In the genomic region with DNA sequence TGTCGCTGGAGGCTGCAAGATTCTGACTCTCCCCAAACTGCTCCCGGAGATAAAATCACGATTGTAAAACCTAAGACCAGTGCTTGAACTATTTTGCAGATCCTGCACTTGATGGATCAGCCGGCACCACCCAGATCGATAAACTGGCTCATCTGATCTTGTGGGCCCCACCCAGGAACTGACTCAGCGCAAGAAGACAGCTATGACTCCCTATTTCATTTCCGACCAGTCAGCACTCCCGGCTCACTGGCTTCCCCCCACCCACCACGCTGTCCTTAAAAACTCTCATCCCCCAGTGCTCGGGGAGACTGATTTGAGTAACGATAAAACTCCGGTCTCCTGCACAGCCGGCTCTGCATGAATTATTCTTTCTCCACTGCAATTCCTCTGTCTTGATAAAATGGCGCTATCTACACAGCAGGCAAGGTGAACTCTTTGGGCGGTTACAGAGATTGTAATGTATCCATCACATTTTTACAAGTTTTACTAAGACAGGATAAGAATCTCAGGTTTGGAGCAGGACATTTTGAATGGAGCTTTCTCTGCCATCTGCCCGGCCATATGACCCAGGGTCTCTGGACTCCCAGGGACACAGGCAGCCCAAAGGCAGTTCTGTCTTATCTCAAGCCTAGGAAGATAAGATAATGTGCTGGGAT, we compare ENCODE assay signal across 10 cellular contexts. TPM values are rescaled to one million over a fixed set of nuclear protein-coding genes. Genes with fewer than 3 reads are reported as not detected.
DNase-seq lines count a peak whose midpoint lies in the region; FAIRE-seq and TF ChIP-seq lines count a peak whose summit lies in the region.
"Had no signal": no experiment of that assay in that cellular context is flagged by ENCODE, and none has a peak within 500 bp of the region (broad histone marks: within the 10 kb centered on the region; RNA-seq: fewer than 3 reads in every experiment).

No MANE protein-coding gene starts in this region.

- H3K4me2 ChIP-seq in keratinocyte (ENCODE audit: control insufficient read depth, extremely low read depth, insufficient read depth, low read depth, low read length): peak overlapping the region; percentile 85

- no peaks in the 10 kb centered on the region for H3K36me3 ChIP-seq in keratinocyte (ENCODE audit: control insufficient read depth in 2 of 2, extremely low read depth in 1 of 2, insufficient read depth in 2 of 2, low read length in 2 of 2)

- TF ChIP-seq CTCF in keratinocyte (optimal IDR thresholded peaks at IDR 0.05 in 1 of 3, IDR thresholded peaks at IDR 0.05 in 1 of 3, conservative IDR thresholded peaks at IDR 0.05 in 1 of 3; ENCODE audit: extremely low read depth in 1 of 3, insufficient read depth in 2 of 3, low read length in 3 of 3): no peak

- no peaks in the 10 kb centered on the region for H3K27me3 ChIP-seq in keratinocyte (ENCODE audit: control insufficient read depth, extremely low read depth, insufficient read depth, low read length)

- H3K4me3 ChIP-seq in keratinocyte (ENCODE audit: control insufficient read depth in 2 of 3, extremely low read depth in 1 of 3, insufficient read depth in 2 of 3, low read depth in 1 of 3, low read length in 3 of 3): peak overlapping the region in 2 of 3 experiments; percentile 35 to 52

- peak overlapping the region; percentile 63 for H2AFZ ChIP-seq in keratinocyte (ENCODE audit: control insufficient read depth, low read length)

- H3K4me1 ChIP-seq in keratinocyte (ENCODE audit: control insufficient read depth, extremely low read depth, insufficient read depth, low read length): peaks cover 16% of the 10 kb centered on the region

- peak overlapping the region; percentile 26 for H3K9ac ChIP-seq in keratinocyte (ENCODE audit: control insufficient read depth, extremely low read depth, insufficient read depth, low read length)

- peak; percentile 75 for DNase-seq in stimulated activated naive CD4-positive, alpha-beta T cell treated with Interleukin-2 at 50 U/mL for 16 hours (lab: John Stamatoyannopoulos, UW)
- no peak for DNase-seq in stimulated activated naive CD4-positive, alpha-beta T cell (lab: John Stamatoyannopoulos, UW)
- DNase-seq in activated T-cell treated with anti-CD3 and anti-CD28 coated beads for 48 hours (ENCODE audit: low read depth): peak; percentile 39
- peak; percentile 48 for DNase-seq in keratinocyte (ENCODE audit: low read depth, low spot score)
- DNase-seq in GM19240 (ENCODE audit: insufficient read length, low spot score): no peak
- DNase-seq in hepatic stellate cell (ENCODE audit: low spot score): no peak
- no peak for DNase-seq in COLO668 (lab: John Stamatoyannopoulos, UW; ENCODE audit: unreplicated experiment)
- no peak for DNase-seq in retina

- dilution Hi-C loops in keratinocyte (cut with MboI; ENCODE audit: extremely low pct_ligation_motif_present, low sequenced_read_pairs): no loop called here

- no peaks in the 10 kb centered on the region for H4K20me1 ChIP-seq in keratinocyte (ENCODE audit: control insufficient read depth, extremely low read depth, insufficient read depth, low read length)

- no peaks in the 10 kb centered on the region for H3K9me1 ChIP-seq in keratinocyte (ENCODE audit: control insufficient read depth, extremely low read depth, insufficient read depth, low read length)

- no peaks in the 10 kb centered on the region for H3K9me3 ChIP-seq in keratinocyte (ENCODE audit: control insufficient read depth, low read depth, low read length)

- peak overlapping the region; percentile 76 for H3K27ac ChIP-seq in keratinocyte (ENCODE audit: control insufficient read depth, insufficient read depth, low read length)
- H3K27ac ChIP-seq: C4-2B had no signal

- H3K79me2 ChIP-seq in keratinocyte (ENCODE audit: control insufficient read depth, insufficient read depth, low read length): no peaks in the 10 kb centered on the region

- peak; percentile 80 for FAIRE-seq in keratinocyte (lab: Jason Lieb, UNC)
- FAIRE-seq: GM19239 had no signal

RNA-seq across cellular contexts. Expression of gene PPP1R26, which starts 10.6 kb away (rescaled TPM):
- 4.3 to 4.7 TPM (median 4.5 TPM) in 3 replicates for polyA plus RNA-seq in keratinocyte
- 9.4 TPM for polyA plus RNA-seq in keratinocyte (2011; ENCODE audit: low read depth)
- 2.5 and 4.8 TPM in 2 replicates for polyA plus RNA-seq in keratinocyte (2011; cell fraction: cytosol; rRNA removed)
- polyA plus RNA-seq in keratinocyte (2011; cell fraction: nucleus; rRNA removed): 11.0 and 12.5 TPM in 2 replicates
- 6.4 and 7.5 TPM in 2 replicates for polyA plus RNA-seq in keratinocyte (2012; ENCODE audit: low replicate concordance)
- 3.6 to 8.1 TPM (median 3.6 TPM) in 3 replicates for polyA minus RNA-seq in keratinocyte
- 7.9 TPM for polyA minus RNA-seq in keratinocyte (2011; cell fraction: cytosol; rRNA and poly(A)+ RNA removed)
- polyA minus RNA-seq in keratinocyte (2011; cell fraction: nucleus; rRNA and poly(A)+ RNA removed): 8.0 and 8.6 TPM in 2 replicates

RNA-seq across cellular contexts. Expression of gene MRPS2, which starts 31.5 kb away (rescaled TPM):
- polyA plus RNA-seq in keratinocyte: 44.7 to 115 TPM (median 61.1 TPM) in 3 replicates
- 8.6 TPM for polyA plus RNA-seq in keratinocyte (2011; ENCODE audit: low read depth)
- 64.8 and 109 TPM in 2 replicates for polyA plus RNA-seq in keratinocyte (2011; cell fraction: cytosol; rRNA removed)
- 55.7 and 75.2 TPM in 2 replicates for polyA plus RNA-seq in keratinocyte (2011; cell fraction: nucleus; rRNA removed)
- polyA plus RNA-seq in keratinocyte (2012; ENCODE audit: low replicate concordance): 42.4 and 69.6 TPM in 2 replicates
- polyA minus RNA-seq in keratinocyte: 80.6 to 155 TPM (median 91.7 TPM) in 3 replicates
- 110 TPM for polyA minus RNA-seq in keratinocyte (2011; cell fraction: cytosol; rRNA and poly(A)+ RNA removed)
- 22.2 and 29.4 TPM in 2 replicates for polyA minus RNA-seq in keratinocyte (2011; cell fraction: nucleus; rRNA and poly(A)+ RNA removed)

RNA-seq across cellular contexts. Expression of gene LCN1, which starts 52.2 kb away (rescaled TPM):
- polyA plus RNA-seq in keratinocyte: not detected in 3 replicates
- not detected for polyA plus RNA-seq in keratinocyte (2011; ENCODE audit: low read depth)
- polyA plus RNA-seq in keratinocyte (2011; cell fraction: cytosol; rRNA removed): not detected in 2 replicates
- not detected in 2 replicates for polyA plus RNA-seq in keratinocyte (2011; cell fraction: nucleus; rRNA removed)
- not detected in 2 replicates for polyA plus RNA-seq in keratinocyte (2012; ENCODE audit: low replicate concordance)
- not detected in 3 replicates for polyA minus RNA-seq in keratinocyte
- not detected for polyA minus RNA-seq in keratinocyte (2011; cell fraction: cytosol; rRNA and poly(A)+ RNA removed)
- not detected in 2 replicates for polyA minus RNA-seq in keratinocyte (2011; cell fraction: nucleus; rRNA and poly(A)+ RNA removed)

Comparison
In these comparisons a context has a peak if more than half of its experiments do, and no peak if none do; other contexts are left out.
1. DNase-seq: peak in stimulated activated naive CD4-positive, alpha-beta T cell treated with Interleukin-2 at 50 U/mL for 16 hours (single experiment), activated T-cell treated with anti-CD3 and anti-CD28 coated beads for 48 hours (single experiment) and keratinocyte (single experiment); none in stimulated activated naive CD4-positive, alpha-beta T cell (0 of 6), GM19240 (single experiment), hepatic stellate cell (single experiment), COLO668 (single experiment) and retina (single experiment).